18 cellular contexts compared by ENCODE assay signal in genomic region chr3:128585974-128586373, GRCh38.
"Had no signal": no experiment of that assay in that cellular context is flagged by ENCODE, and none has a peak within 500 bp of the region (broad histone marks: within the 10 kb centered on the region; RNA-seq: fewer than 3 reads in every experiment).

No MANE protein-coding gene starts in this region.

- H3K4me1 Mint-ChIP-seq: brain, nephron had no signal

- H3K4me3 Mint-ChIP-seq: activated CD8-positive, alpha-beta T cell treated with anti-CD3 and anti-CD28 coated beads for 36 hours; activated naive CD4-positive, alpha-beta T cell treated with anti-CD3 and anti-CD28 coated beads for 36 hours; brain; endodermal cell; nephron; stimulated activated naive CD8-positive, alpha-beta T cell treated with anti-CD3 and anti-CD28 coated beads, Interleukin-15, Interleukin-2, amounts not matched to agents 100 ng/mL and 50 ng/mL, for 24 hours had no signal

- H3K4me3 ChIP-seq: adrenal gland, esophagus muscularis mucosa, heart left ventricle, prostate gland, right lobe of liver, testis had no signal

- H3K27ac Mint-ChIP-seq: activated CD8-positive, alpha-beta T cell treated with anti-CD3 and anti-CD28 coated beads for 36 hours; activated naive CD4-positive, alpha-beta T cell treated with anti-CD3 and anti-CD28 coated beads for 36 hours; brain; endodermal cell; nephron; stimulated activated naive CD8-positive, alpha-beta T cell treated with anti-CD3 and anti-CD28 coated beads, Interleukin-15, Interleukin-2, amounts not matched to agents 100 ng/mL and 50 ng/mL, for 24 hours had no signal

- DNase-seq: activated CD8-positive, alpha-beta memory T cell treated with anti-CD3 and anti-CD28 coated beads, Interleukin-2, amount 50 U/mL, for 4 hours; activated CD8-positive, alpha-beta T cell treated with anti-CD3 and anti-CD28 coated beads for 36 hours; activated naive CD4-positive, alpha-beta T cell treated with anti-CD3 and anti-CD28 coated beads for 36 hours; adrenal gland; cerebellar nuclear complex; dermis blood vessel endothelial cell; endodermal cell; foreskin melanocyte; heart left ventricle; right lobe of liver; stimulated activated CD4-positive, alpha-beta T cell treated with anti-CD3 and anti-CD28 coated beads, Interleukin-2, amount 100 ng/mL, for 48 hours; T-helper 9 cell; testis had no signal

- ATAC-seq: activated CD8-positive, alpha-beta T cell treated with anti-CD3 and anti-CD28 coated beads for 36 hours; heart left ventricle; right lobe of liver had no signal

- H3K9me3 Mint-ChIP-seq: stimulated activated naive CD8-positive, alpha-beta T cell treated with anti-CD3 and anti-CD28 coated beads, Interleukin-15, Interleukin-2, amounts not matched to agents 100 ng/mL and 50 ng/mL, for 24 hours had no signal
